ENCODE assay signal across 24 cellular contexts in genomic region chr9:107314763-107315162, GRCh38. TPM values are rescaled to one million over a fixed set of nuclear protein-coding genes. Genes with fewer than 3 reads are reported as not detected.
A peak's percentile ranks its signal among the peaks of the same experiment; 100 is the strongest.
DNase-seq lines count a peak whose midpoint lies in the region; FAIRE-seq and TF ChIP-seq lines count a peak whose summit lies in the region.
"Had no signal": no experiment of that assay in that cellular context is flagged by ENCODE, and none has a peak within 500 bp of the region (broad histone marks: within the 10 kb centered on the region; RNA-seq: fewer than 3 reads in every experiment).

No MANE protein-coding gene starts in this region.

- CTCF ChIA-PET in CD8-positive, alpha-beta memory T cell (lab: Charles Lee): no interaction called here

- H4K91ac ChIP-seq in mesenchymal stem cell (ENCODE audit: low read length): no peak overlapping the region

- peaks cover 69% of the 10 kb centered on the region for H3K4me1 Mint-ChIP-seq in activated naive CD4-positive, alpha-beta T cell treated with anti-CD3 and anti-CD28 coated beads, Interleukin-2, amount 50 U/mL, for 24 hours
- peaks cover 60 to 88% (median 86%) of the 10 kb centered on the region in 3 donors for H3K4me1 Mint-ChIP-seq in CD8-positive, alpha-beta memory T cell
- H3K4me1 Mint-ChIP-seq in nephron progenitor cell: peaks cover 20% of the 10 kb centered on the region

- TF ChIP-seq CTCF in KMS-11 (conservative IDR thresholded peaks at IDR 0.05; ENCODE audit: low read depth, low read length) (no peak), nephron progenitor cell (IDR thresholded peaks at IDR 0.05) (no peak)

- H4K20me1 ChIP-seq in KMS-11 (ENCODE audit: insufficient read depth): peaks cover 20% of the 10 kb centered on the region

- H3K79me2 ChIP-seq in KMS-11 (ENCODE audit: insufficient read depth, low read depth): peaks cover 94% of the 10 kb centered on the region

- POLR2A ChIA-PET in CD8-positive, alpha-beta memory T cell (lab: Charles Lee): no interaction called here

- no peak overlapping the region for H2BK12ac ChIP-seq in mesenchymal stem cell (ENCODE audit: low read length in 2 of 2)

- no peak overlapping the region for H2BK120ac ChIP-seq in mesenchymal stem cell (ENCODE audit: low read depth, low read length)

- no peak overlapping the region for H3K18ac ChIP-seq in mesenchymal stem cell (ENCODE audit: low read depth in 1 of 2, low read length in 2 of 2)

- H3K9me3 ChIP-seq in CD8-positive, alpha-beta memory T cell (ENCODE audit: low read length): no peaks in the 10 kb centered on the region
- H3K9me3 ChIP-seq in mesenchymal stem cell (ENCODE audit: control insufficient read depth, low read length): no peaks in the 10 kb centered on the region
- no peaks in the 10 kb centered on the region for H3K9me3 ChIP-seq in small intestine (ENCODE audit: control insufficient read depth, low read depth)
- H3K9me3 ChIP-seq: BE2C, Caco-2, MG63, SK-N-SH had no signal

- H2AK5ac ChIP-seq in mesenchymal stem cell (ENCODE audit: low read length, severe bottlenecking): no peak overlapping the region

- H3K27ac Mint-ChIP-seq in activated naive CD4-positive, alpha-beta T cell treated with anti-CD3 and anti-CD28 coated beads, Interleukin-2, amount 50 U/mL, for 24 hours: peak overlapping the region; percentile 57
- H3K27ac Mint-ChIP-seq in CD8-positive, alpha-beta memory T cell: peak overlapping the region in 6 of 8 donors; percentile 21 to 78 (median 35)
- H3K27ac Mint-ChIP-seq in nephron progenitor cell: peak overlapping the region; percentile 78

- no peak overlapping the region for H3K14ac ChIP-seq in mesenchymal stem cell (ENCODE audit: low read length in 2 of 2)

- H2BK5ac ChIP-seq in mesenchymal stem cell (ENCODE audit: low read depth, low read length, poor library complexity, severe bottlenecking): no peak overlapping the region

- H3K27ac ChIP-seq in CD8-positive, alpha-beta memory T cell (ENCODE audit: low read depth, low read length): no peak overlapping the region
- H3K27ac ChIP-seq in KMS-11: peak overlapping the region; percentile 15; the same call in 1 of the 2 replicates
- no peak overlapping the region for H3K27ac ChIP-seq in mesenchymal stem cell (ENCODE audit: low read length, poor library complexity, severe bottlenecking)
- H3K27ac ChIP-seq in small intestine (ENCODE audit: low read depth in 1 of 2, low read length in 1 of 2): no peak overlapping the region
- H3K27ac ChIP-seq: RWPE1 had no signal

- no CpG with 5 or more reads among the region's 1 CpG for WGBS in mesenchymal stem cell
- 95 to 100% (median 100%) methylated on average over 1 of the region's 1 CpG for WGBS in small intestine, 3 donors

- no peak overlapping the region for H3K4ac ChIP-seq in mesenchymal stem cell (ENCODE audit: low read depth in 1 of 2, low read length in 2 of 2)

- H4K8ac ChIP-seq in mesenchymal stem cell (ENCODE audit: low read length): no peak overlapping the region

- H2BK15ac ChIP-seq in mesenchymal stem cell (ENCODE audit: low read depth, poor library complexity, severe bottlenecking): no peak overlapping the region

- no peaks in the 10 kb centered on the region for H3K79me1 ChIP-seq in mesenchymal stem cell (replicated peaks; ENCODE audit: low read length, poor library complexity, severe bottlenecking)

- no peaks in the 10 kb centered on the region for H3K27me3 ChIP-seq in CD8-positive, alpha-beta memory T cell (ENCODE audit: insufficient read depth, low read length, poor library complexity, severe bottlenecking)
- H3K27me3 ChIP-seq in KMS-11 (ENCODE audit: insufficient read depth, low read depth): no peaks in the 10 kb centered on the region
- no peaks in the 10 kb centered on the region for H3K27me3 ChIP-seq in mesenchymal stem cell (ENCODE audit: control insufficient read depth in 1 of 2, insufficient read depth in 1 of 2, low read length in 2 of 2)
- no peaks in the 10 kb centered on the region for H3K27me3 ChIP-seq in small intestine (ENCODE audit: control insufficient read depth in 2 of 2, insufficient read depth in 2 of 2, low read length in 2 of 2)
- H3K27me3 ChIP-seq: BE2C, MG63 had no signal

- H3K36me3 ChIP-seq in CD8-positive, alpha-beta memory T cell (ENCODE audit: insufficient read depth, low read length): peaks cover 12% of the 10 kb centered on the region
- H3K36me3 ChIP-seq in KMS-11 (ENCODE audit: insufficient read depth) (peaks cover 13% of the 10 kb centered on the region; the same call in 1 of the 2 replicates), mesenchymal stem cell (ENCODE audit: control insufficient read depth in 1 of 2, insufficient read depth in 2 of 2, low read depth in 1 of 2, low read length in 2 of 2) (peaks cover 13 to 93% of the 10 kb centered on the region in 2 experiments), small intestine (ENCODE audit: control insufficient read depth in 2 of 2, insufficient read depth in 2 of 2, low read length in 2 of 2) (peaks cover 0 to 12% of the 10 kb centered on the region in 2 donors)

- H3K4me3 Mint-ChIP-seq in activated naive CD4-positive, alpha-beta T cell treated with anti-CD3 and anti-CD28 coated beads, Interleukin-2, amount 50 U/mL, for 24 hours: no peak overlapping the region
- no peak overlapping the region for H3K4me3 Mint-ChIP-seq in CD8-positive, alpha-beta memory T cell
- H3K4me3 Mint-ChIP-seq in nephron progenitor cell: no peak overlapping the region

- no peak overlapping the region for H2AFZ ChIP-seq in KMS-11 (ENCODE audit: low read depth)
- no peak overlapping the region for H2AFZ ChIP-seq in mesenchymal stem cell (ENCODE audit: low read depth, low read length)

- H3K9ac ChIP-seq in KMS-11 (no peak overlapping the region), mesenchymal stem cell (ENCODE audit: low read length) (no peak overlapping the region)
- H3K9ac ChIP-seq: SK-N-SH had no signal

- FAIRE-seq in small intestine (lab: Jason Lieb, UNC): no peak
- FAIRE-seq: GM12878 had no signal

- H3K4me2 ChIP-seq in KMS-11: no peak overlapping the region; the same call in 1 of the 2 replicates
- H3K4me2 ChIP-seq in mesenchymal stem cell (ENCODE audit: low read length, poor library complexity, severe bottlenecking): no peak overlapping the region
- H3K4me2 ChIP-seq: SK-N-SH had no signal

- H3K23ac ChIP-seq in mesenchymal stem cell (ENCODE audit: low read length in 2 of 2): no peak overlapping the region

- peaks cover 11% of the 10 kb centered on the region for H3K4me1 ChIP-seq in CD8-positive, alpha-beta memory T cell (ENCODE audit: insufficient read depth, low read length)
- H3K4me1 ChIP-seq in KMS-11 (ENCODE audit: low read depth, poor library complexity, severe bottlenecking) (peaks cover 40% of the 10 kb centered on the region), mesenchymal stem cell (ENCODE audit: control insufficient read depth, insufficient read depth, low read depth, low read length) (peaks cover 6% of the 10 kb centered on the region), small intestine (ENCODE audit: control insufficient read depth in 2 of 2, insufficient read depth in 1 of 2, low read depth in 1 of 2, low read length in 1 of 2) (peaks cover 0 to 2% of the 10 kb centered on the region in 2 donors)

- no peak overlapping the region for H3K4me3 ChIP-seq in CD8-positive, alpha-beta memory T cell (ENCODE audit: low read length)
- H3K4me3 ChIP-seq in KMS-11 (IDR thresholded peaks at IDR 0.05; ENCODE audit: insufficient read depth, low read depth, low read length) (no peak overlapping the region), mesenchymal stem cell (ENCODE audit: insufficient read depth in 1 of 2, low read depth in 1 of 2, low read length in 2 of 2) (no peak overlapping the region), small intestine (ENCODE audit: low read depth in 1 of 2, low read length in 2 of 2) (no peak overlapping the region)
- H3K4me3 ChIP-seq: GM12878, MG63 had no signal

- no peaks in the 10 kb centered on the region for H3K9me3 Mint-ChIP-seq in activated naive CD4-positive, alpha-beta T cell treated with anti-CD3 and anti-CD28 coated beads, Interleukin-2, amount 50 U/mL, for 24 hours
- H3K9me3 Mint-ChIP-seq in CD8-positive, alpha-beta memory T cell: no peaks in the 10 kb centered on the region
- peaks cover 8% of the 10 kb centered on the region for H3K9me3 Mint-ChIP-seq in nephron progenitor cell

- H3K36me3 Mint-ChIP-seq in activated naive CD4-positive, alpha-beta T cell treated with anti-CD3 and anti-CD28 coated beads, Interleukin-2, amount 50 U/mL, for 24 hours: peaks cover 38% of the 10 kb centered on the region
- H3K36me3 Mint-ChIP-seq in CD8-positive, alpha-beta memory T cell: peaks cover 3 to 79% (median 29%) of the 10 kb centered on the region in 3 donors
- H3K36me3 Mint-ChIP-seq in nephron progenitor cell (ENCODE audit: low read depth): peaks cover 83% of the 10 kb centered on the region

- H3K27me3 Mint-ChIP-seq in activated naive CD4-positive, alpha-beta T cell treated with anti-CD3 and anti-CD28 coated beads, Interleukin-2, amount 50 U/mL, for 24 hours: no peaks in the 10 kb centered on the region
- H3K27me3 Mint-ChIP-seq in CD8-positive, alpha-beta memory T cell: no peaks in the 10 kb centered on the region
- H3K27me3 Mint-ChIP-seq in nephron progenitor cell (ENCODE audit: low read depth, poor library complexity): no peaks in the 10 kb centered on the region

- DNase-seq in activated naive CD4-positive, alpha-beta T cell treated with Interleukin-2 at 50 U/mL for 16 hours: no peak
- DNase-seq in CD8-positive, alpha-beta memory T cell: no peak
- DNase-seq in nephron progenitor cell (no peak), mesenchymal stem cell (no peak), NCI-H128 (lab: John Stamatoyannopoulos, UW; ENCODE audit: unreplicated experiment) (no peak), small intestine (no peak)
- DNase-seq: BE2C; Caco-2; DND-41; GOT3; MG63; NCI-H1048; NCI-H1436 treated with DMSO at 0.1 percent for 48 hours; NCI-H1930; NCI-H2227 treated with DMSO at 0.1 percent for 48 hours; NCI-H510A treated with DMSO at 0.1 percent for 48 hours; NCI-H748 treated with DMSO at 0.1 percent for 48 hours; NK-92 treated with Interleukin-12 subunit alpha and Interleukin-12 subunit beta, amount 100 ng/mL, for 24 hours; SIG-M5; SK-N-SH had no signal

RNA-seq across cellular contexts. Expression of gene RAD23B, which starts 31.7 kb away (rescaled TPM):
- total RNA-seq in CD8-positive, alpha-beta memory T cell: 100 to 1,000 TPM; 146 to 150 TPM
- 12.1 TPM for polyA plus RNA-seq in CD8-positive, alpha-beta memory T cell
- polyA plus RNA-seq in mesenchymal stem cell (2013, experiment 1 of 2): 125 TPM
- 130 TPM for polyA plus RNA-seq in mesenchymal stem cell (2013, experiment 2 of 2)
- polyA plus RNA-seq in small intestine: 10 to 100 TPM; 49.4 to 62.8 (median 50.8) TPM
